In genomic region chr6:143248359-143248758, GRCh38 we compare ENCODE assay signal across 26 cellular contexts.
DNase-seq lines count a peak whose midpoint lies in the region; ATAC-seq and TF ChIP-seq lines count a peak whose summit lies in the region.
"Had no signal": no experiment of that assay in that cellular context is flagged by ENCODE, and none has a peak within 500 bp of the region (broad histone marks: within the 10 kb centered on the region; RNA-seq: fewer than 3 reads in every experiment).

No MANE protein-coding gene starts in this region.

- no peaks in the 10 kb centered on the region for H3K36me3 ChIP-seq in body of pancreas (replicated peaks in 1 of 2; ENCODE audit: insufficient read depth in 1 of 2, low read depth in 2 of 2)
- H3K36me3 ChIP-seq: suprapubic skin, upper lobe of left lung had no signal

- 91 to 97% methylated on average over 4 of the region's 4 CpGs for WGBS in body of pancreas, 2 donors

- peak; percentile 71 for DNase-seq in activated CD8-positive, alpha-beta T cell treated with anti-CD3 and anti-CD28 coated beads for 36 hours
- no peak for DNase-seq in activated CD8-positive, alpha-beta T cell treated with anti-CD3 and anti-CD28 coated beads, Interleukin-2, amount 10 ng/mL, durations not matched to agents 7 days and 5 days
- DNase-seq in activated T-cell treated with anti-CD3 and anti-CD28 coated beads, Interleukin-2, amount 50 U/mL, for 4 hours = no peak
- DNase-seq in activated naive CD8-positive, alpha-beta T cell treated with anti-CD3 and anti-CD28 coated beads for 36 hours = peak; percentile 22
- peak; percentile 9 for DNase-seq in stimulated activated CD4-positive, alpha-beta T cell treated with anti-CD3 and anti-CD28 coated beads, Interleukin-4, amount 100 ng/mL, for 1 hour
- DNase-seq in SIG-M5 treated with dmso at 0.1 percent for 504 hours (lab: John Stamatoyannopoulos, UW; ENCODE audit: unreplicated experiment) (no peak), body of pancreas (no peak)
- DNase-seq: DMS 273 treated with DMSO at 0.1 percent for 48 hours, erythroblast, GOT3, left colon, NCI-H1417 treated with DMSO at 0.1 percent for 48 hours, NCI-H2081 treated with DMSO at 0.1 percent for 48 hours, NCI-H446, NCI-H748 treated with DMSO at 0.1 percent for 48 hours, SHP77, sigmoid colon, upper lobe of left lung had no signal

- H3K4me3 ChIP-seq in body of pancreas = no peak overlapping the region
- H3K4me3 ChIP-seq: sigmoid colon, suprapubic skin, upper lobe of left lung had no signal

- H3K36me3 Mint-ChIP-seq in activated CD8-positive, alpha-beta T cell treated with anti-CD3 and anti-CD28 coated beads for 36 hours (ENCODE audit: low read depth) = no peaks in the 10 kb centered on the region
- H3K36me3 Mint-ChIP-seq in activated CD8-positive, alpha-beta T cell treated with anti-CD3 and anti-CD28 coated beads, Interleukin-2, amount 10 ng/mL, durations not matched to agents 7 days and 5 days (ENCODE audit: low read depth) = no peaks in the 10 kb centered on the region
- peaks cover 4% of the 10 kb centered on the region for H3K36me3 Mint-ChIP-seq in activated T-cell treated with anti-CD3 and anti-CD28 coated beads, Interleukin-2, amount 50 U/mL, for 4 hours (ENCODE audit: insufficient read depth)
- peaks cover 5% of the 10 kb centered on the region for H3K36me3 Mint-ChIP-seq in activated naive CD8-positive, alpha-beta T cell treated with anti-CD3 and anti-CD28 coated beads for 36 hours

- ATAC-seq in activated CD8-positive, alpha-beta T cell treated with anti-CD3 and anti-CD28 coated beads for 36 hours = peak; percentile 96
- no peak for ATAC-seq in activated CD8-positive, alpha-beta T cell treated with anti-CD3 and anti-CD28 coated beads, Interleukin-2, amount 10 ng/mL, durations not matched to agents 7 days and 5 days
- peak; percentile 85 to 93 for ATAC-seq in activated T-cell treated with anti-CD3 and anti-CD28 coated beads, Interleukin-2, amount 50 U/mL, for 4 hours
- ATAC-seq in GM18861 (IDR thresholded peaks at IDR 0.05; ENCODE audit: unreplicated experiment) = no peak
- no peak for ATAC-seq in body of pancreas
- ATAC-seq: HepG2, left colon, Panc1 had no signal

- peak overlapping the region; percentile 41 for H3K27ac Mint-ChIP-seq in activated CD8-positive, alpha-beta T cell treated with anti-CD3 and anti-CD28 coated beads for 36 hours
- H3K27ac Mint-ChIP-seq in activated CD8-positive, alpha-beta T cell treated with anti-CD3 and anti-CD28 coated beads, Interleukin-2, amount 10 ng/mL, durations not matched to agents 7 days and 5 days = no peak overlapping the region
- no peak overlapping the region for H3K27ac Mint-ChIP-seq in activated naive CD8-positive, alpha-beta T cell treated with anti-CD3 and anti-CD28 coated beads for 36 hours
- H3K27ac Mint-ChIP-seq: activated T-helper 2 cell treated with anti-CD3 and anti-CD28 coated beads, Interferon-gamma antibody, Interleukin-2, Interleukin-4, amounts not matched to agents 10 μg/mL and 5 μg/mL and 100 μg/mL, durations not matched to agents 14 hours and 24 hours and 36 hours; dendritic cell treated with granulocyte-macrophage colony-stimulating factor and Interleukin-4, amounts not matched to agents 40 ng/mL and 50 ng/mL, for 4 days; nephron had no signal

- H3K9me3 ChIP-seq in body of pancreas = no peaks in the 10 kb centered on the region
- H3K9me3 ChIP-seq: sigmoid colon, suprapubic skin, upper lobe of left lung had no signal

- CTCF ChIA-PET in activated CD8-positive, alpha-beta T cell treated with anti-CD3 and anti-CD28 coated beads for 36 hours (lab: Charles Lee) = interaction anchor here (1.0 to 1.1 kb wide), 2 partner anchors 16 to 180 kb away, joined by 3 read pairs; no protein-coding TSS in a partner anchor
- CTCF ChIA-PET in activated CD8-positive, alpha-beta T cell treated with anti-CD3 and anti-CD28 coated beads, Interleukin-2, amount 10 ng/mL, durations not matched to agents 7 days and 5 days (lab: Charles Lee) = no interaction called here

- H3K4me1 ChIP-seq in body of pancreas = peaks cover 3% of the 10 kb centered on the region
- H3K4me1 ChIP-seq: suprapubic skin, upper lobe of left lung had no signal

- no peak for TF ChIP-seq POLR2A in body of pancreas (IDR thresholded peaks at IDR 0.05)

- no peaks in the 10 kb centered on the region for H3K27me3 Mint-ChIP-seq in activated CD8-positive, alpha-beta T cell treated with anti-CD3 and anti-CD28 coated beads for 36 hours
- H3K27me3 Mint-ChIP-seq in activated CD8-positive, alpha-beta T cell treated with anti-CD3 and anti-CD28 coated beads, Interleukin-2, amount 10 ng/mL, durations not matched to agents 7 days and 5 days (ENCODE audit: low read depth) = no peaks in the 10 kb centered on the region
- no peaks in the 10 kb centered on the region for H3K27me3 Mint-ChIP-seq in activated T-cell treated with anti-CD3 and anti-CD28 coated beads, Interleukin-2, amount 50 U/mL, for 4 hours (ENCODE audit: low read depth)
- H3K27me3 Mint-ChIP-seq in activated naive CD8-positive, alpha-beta T cell treated with anti-CD3 and anti-CD28 coated beads for 36 hours = no peaks in the 10 kb centered on the region
- H3K27me3 Mint-ChIP-seq: dendritic cell treated with granulocyte-macrophage colony-stimulating factor and Interleukin-4, amounts not matched to agents 40 ng/mL and 50 ng/mL, for 4 days had no signal

- intact Hi-C loops in activated CD8-positive, alpha-beta T cell treated with anti-CD3 and anti-CD28 coated beads for 36 hours (cut with micrococcal nuclease) = no loop called here
- intact Hi-C loops in body of pancreas (cut with DNase I) = no loop called here

- no peak overlapping the region for H3K27ac ChIP-seq in body of pancreas
- H3K27ac ChIP-seq: sigmoid colon, suprapubic skin, upper lobe of left lung, VCaP had no signal

- H3K4me3 Mint-ChIP-seq in activated CD8-positive, alpha-beta T cell treated with anti-CD3 and anti-CD28 coated beads for 36 hours = no peak overlapping the region
- H3K4me3 Mint-ChIP-seq in activated CD8-positive, alpha-beta T cell treated with anti-CD3 and anti-CD28 coated beads, Interleukin-2, amount 10 ng/mL, durations not matched to agents 7 days and 5 days = no peak overlapping the region
- H3K4me3 Mint-ChIP-seq in activated T-cell treated with anti-CD3 and anti-CD28 coated beads, Interleukin-2, amount 50 U/mL, for 4 hours = no peak overlapping the region
- H3K4me3 Mint-ChIP-seq in activated naive CD8-positive, alpha-beta T cell treated with anti-CD3 and anti-CD28 coated beads for 36 hours = no peak overlapping the region
- H3K4me3 Mint-ChIP-seq: dendritic cell treated with granulocyte-macrophage colony-stimulating factor and Interleukin-4, amounts not matched to agents 40 ng/mL and 50 ng/mL, for 4 days; nephron had no signal

- H3K27me3 ChIP-seq in body of pancreas = no peaks in the 10 kb centered on the region
- H3K27me3 ChIP-seq: sigmoid colon, suprapubic skin, upper lobe of left lung had no signal

- peaks cover 5% of the 10 kb centered on the region for H3K9me3 Mint-ChIP-seq in activated CD8-positive, alpha-beta T cell treated with anti-CD3 and anti-CD28 coated beads for 36 hours
- no peaks in the 10 kb centered on the region for H3K9me3 Mint-ChIP-seq in activated CD8-positive, alpha-beta T cell treated with anti-CD3 and anti-CD28 coated beads, Interleukin-2, amount 10 ng/mL, durations not matched to agents 7 days and 5 days (ENCODE audit: insufficient read depth)
- H3K9me3 Mint-ChIP-seq in activated T-cell treated with anti-CD3 and anti-CD28 coated beads, Interleukin-2, amount 50 U/mL, for 4 hours = peaks cover 9% of the 10 kb centered on the region
- peaks cover 3% of the 10 kb centered on the region for H3K9me3 Mint-ChIP-seq in activated naive CD8-positive, alpha-beta T cell treated with anti-CD3 and anti-CD28 coated beads for 36 hours

- peaks cover 11% of the 10 kb centered on the region for H3K4me1 Mint-ChIP-seq in activated CD8-positive, alpha-beta T cell treated with anti-CD3 and anti-CD28 coated beads for 36 hours (ENCODE audit: low read depth)
- H3K4me1 Mint-ChIP-seq in activated CD8-positive, alpha-beta T cell treated with anti-CD3 and anti-CD28 coated beads, Interleukin-2, amount 10 ng/mL, durations not matched to agents 7 days and 5 days (ENCODE audit: low read depth) = no peaks in the 10 kb centered on the region
- H3K4me1 Mint-ChIP-seq in activated T-cell treated with anti-CD3 and anti-CD28 coated beads, Interleukin-2, amount 50 U/mL, for 4 hours (ENCODE audit: low read depth) = peaks cover 2% of the 10 kb centered on the region
- peaks cover 8% of the 10 kb centered on the region for H3K4me1 Mint-ChIP-seq in activated naive CD8-positive, alpha-beta T cell treated with anti-CD3 and anti-CD28 coated beads for 36 hours
- H3K4me1 Mint-ChIP-seq: nephron had no signal

- no peak for TF ChIP-seq CTCF in activated CD8-positive, alpha-beta T cell treated with anti-CD3 and anti-CD28 coated beads for 36 hours (IDR thresholded peaks at IDR 0.05)
- no peak for TF ChIP-seq CTCF in body of pancreas (IDR thresholded peaks at IDR 0.05)

- POLR2A ChIA-PET in activated CD8-positive, alpha-beta T cell treated with anti-CD3 and anti-CD28 coated beads for 36 hours (lab: Charles Lee) = interaction anchor here (0.7 kb wide), 1 partner anchor 736 kb away, joined by 3 read pairs; no protein-coding TSS in a partner anchor
- POLR2A ChIA-PET in activated CD8-positive, alpha-beta T cell treated with anti-CD3 and anti-CD28 coated beads, Interleukin-2, amount 10 ng/mL, durations not matched to agents 7 days and 5 days (lab: Charles Lee) = no interaction called here

Comparison
In these comparisons a context has a peak if more than half of its experiments do, and no peak if none do; other contexts are left out.
1. ATAC-seq: peak in activated CD8-positive, alpha-beta T cell treated with anti-CD3 and anti-CD28 coated beads for 36 hours (single experiment) and activated T-cell treated with anti-CD3 and anti-CD28 coated beads, Interleukin-2, amount 50 U/mL, for 4 hours (2 of 2); none in activated CD8-positive, alpha-beta T cell treated with anti-CD3 and anti-CD28 coated beads, Interleukin-2, amount 10 ng/mL, durations not matched to agents 7 days and 5 days (single experiment), GM18861 (single experiment) and body of pancreas (single experiment).
2. DNase-seq: peak in activated CD8-positive, alpha-beta T cell treated with anti-CD3 and anti-CD28 coated beads for 36 hours (single experiment), activated naive CD8-positive, alpha-beta T cell treated with anti-CD3 and anti-CD28 coated beads for 36 hours (single experiment) and stimulated activated CD4-positive, alpha-beta T cell treated with anti-CD3 and anti-CD28 coated beads, Interleukin-4, amount 100 ng/mL, for 1 hour (single experiment); none in activated CD8-positive, alpha-beta T cell treated with anti-CD3 and anti-CD28 coated beads, Interleukin-2, amount 10 ng/mL, durations not matched to agents 7 days and 5 days (single experiment), activated T-cell treated with anti-CD3 and anti-CD28 coated beads, Interleukin-2, amount 50 U/mL, for 4 hours (single experiment), SIG-M5 treated with dmso at 0.1 percent for 504 hours (single experiment) and body of pancreas (0 of 4).